Comparison of ENCODE assay signal across 35 cellular contexts in genomic region chr19:31205887-31206518, GRCh38.
DNase-seq lines count a peak whose midpoint lies in the region; ATAC-seq, FAIRE-seq and TF ChIP-seq lines count a peak whose summit lies in the region.
"Had no signal": no experiment of that assay in that cellular context is flagged by ENCODE, and none has a peak within 500 bp of the region (broad histone marks: within the 10 kb centered on the region; RNA-seq: fewer than 3 reads in every experiment).

No MANE protein-coding gene starts in this region.

- H2AK9ac ChIP-seq in IMR-90 (replicated peaks; ENCODE audit: low read depth, low read length, poor library complexity), result no peak overlapping the region

- no peaks in the 10 kb centered on the region for H3K36me3 Mint-ChIP-seq in mesothelial cell of epicardium
- H3K36me3 Mint-ChIP-seq: CD14-positive monocyte; CD4-positive, alpha-beta memory T cell; CD4-positive, CD25-positive, alpha-beta regulatory T cell; CD8-positive, alpha-beta memory T cell; CD8-positive, alpha-beta T cell had no signal

- H3K18ac ChIP-seq in IMR-90 (ENCODE audit: low read depth, low read length), result no peak overlapping the region

- H3K4me1 ChIP-seq in HEK293 (ENCODE audit: control insufficient read depth, insufficient read depth, low read length), result no peaks in the 10 kb centered on the region
- H3K4me1 ChIP-seq in IMR-90 (ENCODE audit: control insufficient read depth, insufficient read depth, low read length), result no peaks in the 10 kb centered on the region
- H3K4me1 ChIP-seq: A549, BE2C, Caco-2 had no signal

- H3K9ac ChIP-seq in IMR-90 (ENCODE audit: low read depth, low read length), result no peak overlapping the region
- H3K9ac ChIP-seq: BLaER1; BLaER1 treated with 17β-estradiol and CSF1 and Interleukin-3, amounts not matched to agents 10 nM and 100 nM had no signal

- H4K20me1 ChIP-seq in IMR-90 (ENCODE audit: insufficient read depth, low read length), result no peaks in the 10 kb centered on the region
- H4K20me1 ChIP-seq: BLaER1; BLaER1 treated with 17β-estradiol and CSF1 and Interleukin-3, amounts not matched to agents 10 nM and 100 nM had no signal

- H3K36me3 ChIP-seq in HEK293 (ENCODE audit: control insufficient read depth in 2 of 2, insufficient read depth in 1 of 2, low read length in 2 of 2) (no peaks in the 10 kb centered on the region), IMR-90 (ENCODE audit: control insufficient read depth, insufficient read depth, low read length) (no peaks in the 10 kb centered on the region)
- H3K36me3 ChIP-seq: BE2C; BLaER1; BLaER1 treated with 17β-estradiol and CSF1 and Interleukin-3, amounts not matched to agents 10 nM and 100 nM had no signal

- no peak overlapping the region for H3K56ac ChIP-seq in IMR-90 (ENCODE audit: extremely low read depth, insufficient read depth, low read length)

- no peak overlapping the region for H3K4ac ChIP-seq in IMR-90 (ENCODE audit: low read depth, low read length)

- no peak overlapping the region for H2BK120ac ChIP-seq in IMR-90 (ENCODE audit: low read depth, low read length)

- H3K27ac ChIP-seq in HEK293 (ENCODE audit: extremely low read depth, low read depth, low read length) (no peak overlapping the region), IMR-90 (ENCODE audit: insufficient read depth, low read length) (no peak overlapping the region)
- H3K27ac ChIP-seq: 22Rv1; A549; BLaER1; BLaER1 treated with 17β-estradiol and CSF1 and Interleukin-3, amounts not matched to agents 10 nM and 100 nM; C4-2B had no signal

- H3K27ac Mint-ChIP-seq in mesothelial cell of epicardium, result no peak overlapping the region
- H3K27ac Mint-ChIP-seq: B cell; CD14-positive monocyte; CD4-positive, alpha-beta memory T cell; CD4-positive, alpha-beta T cell; CD8-positive, alpha-beta memory T cell; CD8-positive, alpha-beta T cell had no signal

- no peak overlapping the region for H3K14ac ChIP-seq in IMR-90 (replicated peaks; ENCODE audit: low read depth, low read length)

- POLR2A ChIA-PET in HEK293 (lab: Yijun Ruan, JAX) (interaction anchor here (0.6 kb wide), 1 partner anchor 10 kb away, joined by 4 read pairs; no protein-coding TSS in a partner anchor), IMR-90 (lab: Charles Lee; ENCODE audit: unreplicated experiment) (no interaction called here)

- H3K4me2 ChIP-seq in IMR-90 (ENCODE audit: low read depth, low read length), result no peak overlapping the region
- H3K4me2 ChIP-seq: A549; BLaER1; BLaER1 treated with 17β-estradiol and CSF1 and Interleukin-3, amounts not matched to agents 10 nM and 100 nM had no signal

- H4K5ac ChIP-seq in IMR-90 (ENCODE audit: low read depth, low read length), result no peak overlapping the region

- intact Hi-C loops in IMR-90 (cut with micrococcal nuclease), result no loop called here

- dilution Hi-C loops in IMR-90 (cut with HindIII; ENCODE audit: low sequenced_read_pairs, unreplicated experiment), result no loop called here

- TF ChIP-seq CTCF in HEK293 (tag by site-specific recombination; IDR thresholded peaks at IDR 0.05) (no peak), IMR-90 (conservative IDR thresholded peaks at IDR 0.05; ENCODE audit: low read depth, low read length) (no peak), mesothelial cell of epicardium (IDR thresholded peaks at IDR 0.05; ENCODE audit: unreplicated experiment) (no peak)

- H3K4me1 Mint-ChIP-seq in mesothelial cell of epicardium, result no peaks in the 10 kb centered on the region
- H3K4me1 Mint-ChIP-seq: B cell; CD8-positive, alpha-beta memory T cell had no signal

- no peak overlapping the region for H2BK15ac ChIP-seq in IMR-90 (ENCODE audit: low read depth, low read length)

- H3K23ac ChIP-seq in IMR-90 (ENCODE audit: low read depth, low read length), result no peak overlapping the region

- no peak overlapping the region for H3K4me3 ChIP-seq in HEK293 (ENCODE audit: low read depth, low read length)
- H3K4me3 ChIP-seq in IMR-90 (ENCODE audit: insufficient read depth, low read depth, low read length), result no peak overlapping the region
- H3K4me3 ChIP-seq: A549; BLaER1; BLaER1 treated with 17β-estradiol and CSF1 and Interleukin-3, amounts not matched to agents 10 nM and 100 nM had no signal

- no peaks in the 10 kb centered on the region for H3K79me1 ChIP-seq in IMR-90 (ENCODE audit: low read depth in 1 of 2, low read length in 2 of 2)

- H2BK5ac ChIP-seq in IMR-90 (ENCODE audit: low read depth, low read length, poor library complexity, severe bottlenecking), result peak overlapping the region; percentile 48

- TF ChIP-seq RAD21 in IMR-90 (IDR thresholded peaks at IDR 0.05; ENCODE audit: low read length), result no peak

- H3K9me3 ChIP-seq in HEK293 (ENCODE audit: control insufficient read depth, insufficient read depth, low read depth, low read length) (no peaks in the 10 kb centered on the region; the same call in 1 of the 2 replicates), IMR-90 (ENCODE audit: control insufficient read depth, insufficient read depth, low read length) (0 out of 2 replicates have a peak, but pooled peaks cover 1% of the 10 kb centered on the region)
- H3K9me3 ChIP-seq: A549, BE2C, BLaER1, Caco-2 had no signal

- no peak overlapping the region for H3K4me3 Mint-ChIP-seq in mesothelial cell of epicardium
- H3K4me3 Mint-ChIP-seq: B cell; CD4-positive, alpha-beta memory T cell; CD4-positive, alpha-beta T cell; CD4-positive, CD25-positive, alpha-beta regulatory T cell; CD8-positive, alpha-beta memory T cell; CD8-positive, alpha-beta T cell had no signal

- no peak for ATAC-seq in IMR-90 (ENCODE audit: low read depth)
- no peak for ATAC-seq in HG03175 (IDR thresholded peaks at IDR 0.05; ENCODE audit: unreplicated experiment)
- ATAC-seq: A549; CD8-positive, alpha-beta T cell had no signal

- H3K9me1 ChIP-seq in IMR-90 (ENCODE audit: insufficient read depth, low read length), result no peaks in the 10 kb centered on the region

- CTCF ChIA-PET in HEK293 (lab: Yijun Ruan, JAX) (no interaction called here), IMR-90 (lab: Yijun Ruan, JAX) (no interaction called here)

- no peak overlapping the region for H2AK5ac ChIP-seq in IMR-90 (ENCODE audit: low read depth, low read length)

- peak; percentile 79 for FAIRE-seq in urothelium cell line (lab: Jason Lieb, UNC)
- FAIRE-seq: A204.1, D721Med had no signal

- WGBS in IMR-90 (ENCODE audit: extremely low coverage in 2 of 2, insufficient read length in 1 of 2), 2 experiments, result 90 to 100% methylated on average over 1 to 2 of the region's 2 CpGs

- no peaks in the 10 kb centered on the region for H3K27me3 ChIP-seq in IMR-90 (ENCODE audit: control insufficient read depth, insufficient read depth, low read length)
- H3K27me3 ChIP-seq: BE2C, BLaER1 had no signal

- no peak for TF ChIP-seq POLR2A in IMR-90 (IDR thresholded peaks at IDR 0.05; ENCODE audit: low read depth, low read length)

- no peak overlapping the region for H4K8ac ChIP-seq in IMR-90 (ENCODE audit: low read depth in 2 of 2, low read length in 2 of 2)

- DNase-seq in IMR-90 (no peak), urothelium cell line (ENCODE audit: low spot score) (no peak), Ammon's horn (ENCODE audit: low spot score) (no peak), mesothelial cell of epicardium (ENCODE audit: low spot score in 2 of 2, unreplicated experiment in 2 of 2) (no peak)
- DNase-seq: 8988T; ACHN; AML-193; BE2C; C1 segment of cervical spinal cord; Caco-2; Calu3; CD4-positive, alpha-beta memory T cell; CD4-positive, alpha-beta T cell; CD4-positive, CD25-positive, alpha-beta regulatory T cell; CD8-positive, alpha-beta memory T cell; CD8-positive, alpha-beta T cell; COR-L47; DMS 273 treated with DMSO at 0.1 percent for 48 hours; DMS153; DMS53; DMS79; DMS79 treated with DMSO at 0.1 percent for 48 hours; DND-41; EL had no signal

- no peaks in the 10 kb centered on the region for H3K9me3 Mint-ChIP-seq in mesothelial cell of epicardium
- H3K9me3 Mint-ChIP-seq: CD4-positive, alpha-beta T cell; CD8-positive, alpha-beta memory T cell; CD8-positive, alpha-beta T cell had no signal

- H2BK20ac ChIP-seq in IMR-90 (ENCODE audit: low read depth, low read length), result no peak overlapping the region

- no peak overlapping the region for H2AFZ ChIP-seq in IMR-90 (replicated peaks; ENCODE audit: low read length, poor library complexity)

- in situ Hi-C loops in IMR-90 (cut with MboI; ENCODE audit: low sequenced_read_pairs), result no loop called here

- no TSS peak for BruUV-seq in IMR-90 (replicated peaks; lab: Mats Ljungman, UMichigan)

- H4K91ac ChIP-seq in IMR-90 (ENCODE audit: insufficient read depth, low read depth, low read length), result no peak overlapping the region

- H3K27me3 Mint-ChIP-seq in mesothelial cell of epicardium (ENCODE audit: low read depth), result peaks cover 44% of the 10 kb centered on the region
- H3K27me3 Mint-ChIP-seq: B cell had no signal

TF ChIP-seq in HEK293, 187 proteins besides CTCF, POLR2A, EP300 and RAD21 (continues in another document):
- TF ChIP-seq ZNF473 (tag by site-specific recombination; IDR thresholded peaks at IDR 0.05) (no peak), ZNF707 (tag by site-specific recombination; IDR thresholded peaks at IDR 0.05) (peak; percentile 13; the same call in 1 of the 2 replicates), ZNF768 (tag by site-specific recombination; IDR thresholded peaks at IDR 0.05) (no peak), ZIC2 (tag by site-specific recombination; IDR thresholded peaks at IDR 0.05) (no peak), ZNF274 (IDR thresholded peaks at IDR 0.05; ENCODE audit: low read length) (no peak), ZNF274 (tag by site-specific recombination; IDR thresholded peaks at IDR 0.05; ENCODE audit: borderline replicate concordance) (peak; percentile 41; the same call in 1 of the 2 replicates), ZBTB17 (tag by site-specific recombination; IDR thresholded peaks at IDR 0.05) (peak; percentile 96), ZNF366 (tag by site-specific recombination; conservative IDR thresholded peaks at IDR 0.05) (peak; percentile 98)

TF ChIP-seq in IMR-90, 13 proteins besides CTCF, POLR2A, EP300 and RAD21:
- TF ChIP-seq SMC3 (IDR thresholded peaks at IDR 0.05; ENCODE audit: low read depth, low read length), result no peak
- TF ChIP-seq, protein P1, sequence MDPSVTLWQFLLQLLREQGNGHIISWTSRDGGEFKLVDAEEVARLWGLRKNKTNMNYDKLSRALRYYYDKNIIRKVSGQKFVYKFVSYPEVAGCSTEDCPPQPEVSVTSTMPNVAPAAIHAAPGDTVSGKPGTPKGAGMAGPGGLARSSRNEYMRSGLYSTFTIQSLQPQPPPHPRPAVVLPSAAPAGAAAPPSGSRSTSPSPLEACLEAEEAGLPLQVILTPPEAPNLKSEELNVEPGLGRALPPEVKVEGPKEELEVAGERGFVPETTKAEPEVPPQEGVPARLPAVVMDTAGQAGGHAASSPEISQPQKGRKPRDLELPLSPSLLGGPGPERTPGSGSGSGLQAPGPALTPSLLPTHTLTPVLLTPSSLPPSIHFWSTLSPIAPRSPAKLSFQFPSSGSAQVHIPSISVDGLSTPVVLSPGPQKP (IDR thresholded peaks at IDR 0.05; ENCODE audit: borderline replicate concordance, low read depth, low read length), result no peak
- no peak for TF ChIP-seq MAFK (IDR thresholded peaks at IDR 0.05; ENCODE audit: low read depth, low read length)
